16 cellular contexts compared by ENCODE assay signal in genomic region chr4:6808259-6808658, GRCh38. TPM values are rescaled to one million over a fixed set of nuclear protein-coding genes. Genes with fewer than 3 reads are reported as not detected.
DNase-seq lines count a peak whose midpoint lies in the region; ATAC-seq, FAIRE-seq and TF ChIP-seq lines count a peak whose summit lies in the region.
"Had no signal": no experiment of that assay in that cellular context is flagged by ENCODE, and none has a peak within 500 bp of the region (broad histone marks: within the 10 kb centered on the region; RNA-seq: fewer than 3 reads in every experiment).

No MANE protein-coding gene starts in this region.

- peaks cover 95% of the 10 kb centered on the region for H3K79me2 ChIP-seq in K562 (ENCODE audit: control insufficient read depth, insufficient read depth, low read length)

- no TSS peak for BruUV-seq in K562 (replicated peaks; lab: Mats Ljungman, UMichigan)

- intact Hi-C loops in heart right ventricle (cut with DNase I) (no loop called here), cardiac septum (cut with DNase I) (no loop called here), K562 (cut with micrococcal nuclease) (no loop called here), lower lobe of right lung (cut with DNase I) (no loop called here)

- H3K4me3 ChIP-seq in heart right ventricle = no peak overlapping the region
- no peak overlapping the region for H3K4me3 ChIP-seq in K562
- H3K4me3 ChIP-seq in lower lobe of right lung = no peak overlapping the region
- no peak overlapping the region for H3K4me3 ChIP-seq in upper lobe of left lung
- H3K4me3 ChIP-seq: Peyer's patch had no signal

- in situ Hi-C loops in K562 (cut with MboI) = no loop called here

- no peak for TF ChIP-seq RAD21 in K562 (CRISPR knock-in tag; conservative IDR thresholded peaks at IDR 0.05 in 1 of 2, IDR thresholded peaks at IDR 0.05 in 1 of 2)

- no peak for DNase-seq in heart right ventricle
- DNase-seq in cardiac septum (ENCODE audit: low spot score) = no peak
- DNase-seq in K562 (ENCODE audit: extremely low read depth in 1 of 4, low spot score in 3 of 4) = no peak
- DNase-seq in lower lobe of right lung = no peak
- DNase-seq in upper lobe of left lung = no peak
- no peak for DNase-seq in GM10248 (ENCODE audit: extremely low spot score)
- no peak for DNase-seq in inferior parietal cortex (ENCODE audit: extremely low spot score)
- no peak for DNase-seq in effector CD4-positive, alpha-beta T cell
- DNase-seq: BE2C; CD4-positive, alpha-beta memory T cell; NCI-H1105 treated with DMSO at 0.1 percent for 48 hours; NCI-H1694; NCI-H2081 treated with DMSO at 0.1 percent for 48 hours; Peyer's patch had no signal

- H3K4me2 ChIP-seq in K562 (ENCODE audit: insufficient read depth, low read length) = no peak overlapping the region

- FAIRE-seq in K562 (lab: Jason Lieb, UNC) = no peak
- FAIRE-seq: A204.1, GM12892 had no signal

- ATAC-seq in heart right ventricle (peak in 1 of 8 donors; percentile 35), K562 (peak; percentile 69), lower lobe of right lung (no peak), upper lobe of left lung (ENCODE audit: low FRiP score in 2 of 2) (no peak)

- H3K9me1 ChIP-seq in K562 (ENCODE audit: control insufficient read depth, insufficient read depth, low read length) = peaks cover 3% of the 10 kb centered on the region

- POLR2A ChIA-PET in K562 (lab: Yijun Ruan, JAX) (interaction anchor here (3.2 kb wide), 1 partner anchor 12 kb away, joined by 20 read pairs; no protein-coding TSS in a partner anchor), GM10248 (lab: Yijun Ruan, JAX) (no interaction called here)

- H3K9me3 ChIP-seq in heart right ventricle = no peaks in the 10 kb centered on the region
- no peaks in the 10 kb centered on the region for H3K9me3 ChIP-seq in K562 (replicated peaks; ENCODE audit: control insufficient read depth, insufficient read depth, low read depth, low read length)
- no peaks in the 10 kb centered on the region for H3K9me3 ChIP-seq in lower lobe of right lung
- no peaks in the 10 kb centered on the region for H3K9me3 ChIP-seq in upper lobe of left lung
- H3K9me3 ChIP-seq: BE2C, Peyer's patch had no signal

- TF ChIP-seq EP300 in K562 (IDR thresholded peaks at IDR 0.05; ENCODE audit: low read length) (no peak), upper lobe of left lung (IDR thresholded peaks at IDR 0.05) (no peak)

- H2AFZ ChIP-seq in K562 (ENCODE audit: low read depth, low read length) = no peak overlapping the region

- TF ChIP-seq POLR2A in K562 (conservative IDR thresholded peaks at IDR 0.05) = no peak
- TF ChIP-seq POLR2A in upper lobe of left lung (IDR thresholded peaks at IDR 0.05) = no peak

- no peaks in the 10 kb centered on the region for H3K36me3 ChIP-seq in heart right ventricle
- peaks cover 15% of the 10 kb centered on the region; the same call in 2 of the 3 replicates for H3K36me3 ChIP-seq in K562 (ENCODE audit: control insufficient read depth, insufficient read depth, low read length)
- H3K36me3 ChIP-seq in lower lobe of right lung = no peaks in the 10 kb centered on the region
- no peaks in the 10 kb centered on the region for H3K36me3 ChIP-seq in upper lobe of left lung
- H3K36me3 ChIP-seq: BE2C, Peyer's patch had no signal

- whole genome bisulfite sequencing in heart right ventricle, 2 donors = 82 to 85% methylated on average over 2 of the region's 2 CpGs
- 73% methylated on average over 2 of the region's 2 CpGs for WGBS in K562 (ENCODE audit: insufficient coverage, low coverage, missing lambda C conversion rate)
- 96 to 97% methylated on average over 2 of the region's 2 CpGs for WGBS in upper lobe of left lung, 2 donors

- no peak for TF ChIP-seq CTCF in heart right ventricle (IDR thresholded peaks at IDR 0.05)
- TF ChIP-seq CTCF in K562 (IDR thresholded peaks at IDR 0.05 in 2 of 3, conservative IDR thresholded peaks at IDR 0.05 in 1 of 3; ENCODE audit: insufficient read depth in 2 of 3, low read depth in 1 of 3, low read length in 3 of 3) = no peak
- TF ChIP-seq CTCF in lower lobe of right lung (IDR thresholded peaks at IDR 0.05) = no peak
- TF ChIP-seq CTCF in upper lobe of left lung (IDR thresholded peaks at IDR 0.05) = no peak
- TF ChIP-seq CTCF in GM10248 (IDR thresholded peaks at IDR 0.05; ENCODE audit: control extremely low read depth, extremely low read depth, low read depth, missing control alignments) = no peak

- peaks cover 2 to 84% (median 54%) of the 10 kb centered on the region in 9 donors for H3K4me1 ChIP-seq in heart right ventricle
- H3K4me1 ChIP-seq in K562 (replicated peaks in 1 of 2; ENCODE audit: control insufficient read depth in 2 of 2, insufficient read depth in 2 of 2, low read length in 2 of 2) = peaks cover 4 to 38% of the 10 kb centered on the region in 2 experiments; a peak in 4 of 5 replicates
- peaks cover 43% of the 10 kb centered on the region for H3K4me1 ChIP-seq in lower lobe of right lung
- H3K4me1 ChIP-seq in upper lobe of left lung = peaks cover 19 to 27% (median 21%) of the 10 kb centered on the region in 4 donors

- peaks cover 8% of the 10 kb centered on the region; the same call in 1 of the 2 replicates for H4K20me1 ChIP-seq in K562 (replicated peaks; ENCODE audit: control insufficient read depth, insufficient read depth, low read length)

- no peaks in the 10 kb centered on the region for H3K27me3 ChIP-seq in heart right ventricle
- H3K27me3 ChIP-seq in K562 (ENCODE audit: control insufficient read depth in 2 of 2, insufficient read depth in 2 of 2, low read length in 2 of 2) = no peaks in the 10 kb centered on the region
- H3K27me3 ChIP-seq in lower lobe of right lung (ENCODE audit: low read depth) = no peaks in the 10 kb centered on the region
- H3K27me3 ChIP-seq in upper lobe of left lung = no peaks in the 10 kb centered on the region
- H3K27me3 ChIP-seq: BE2C, Peyer's patch had no signal

- CTCF ChIA-PET in K562 (lab: Yijun Ruan, JAX; ENCODE audit: low intra/inter-chr PET ratio) = no interaction called here
- CTCF ChIA-PET in GM10248 (lab: Yijun Ruan, JAX) = interaction anchor here (1.1 to 1.8 kb wide), 2 partner anchors 14 to 18 kb away, joined by 3 to 5 read pairs; no protein-coding TSS in a partner anchor

- H3K9ac ChIP-seq in K562 (ENCODE audit: insufficient read depth in 1 of 2, low read depth in 2 of 2, low read length in 2 of 2) = no peak overlapping the region

- H3K27ac ChIP-seq in heart right ventricle = peak overlapping the region in 7 of 10 donors; percentile 7 to 88 (median 33)
- no peak overlapping the region for H3K27ac ChIP-seq in K562 (ENCODE audit: extremely low read depth, low read depth, low read length)
- H3K27ac ChIP-seq in lower lobe of right lung = peak overlapping the region; percentile 58
- H3K27ac ChIP-seq in upper lobe of left lung = peak overlapping the region; percentile 70 to 81 (median 75)

TF ChIP-seq in K562, 482 proteins besides CTCF, POLR2A, EP300 and RAD21 (continues in another document):
- peak; percentile 56 for TF ChIP-seq MAFG (tag; conservative IDR thresholded peaks at IDR 0.05)
- no peak for TF ChIP-seq TAL1 (IDR thresholded peaks at IDR 0.05)
- TF ChIP-seq L3MBTL2 (IDR thresholded peaks at IDR 0.05) = no peak
- no peak for TF ChIP-seq XRCC5 (IDR thresholded peaks at IDR 0.05; ENCODE audit: low read depth, low read length)
- TF ChIP-seq NFE2 (IDR thresholded peaks at IDR 0.05; ENCODE audit: low read depth) = peak; percentile 48; the same call in 1 of the 2 replicates
- TF ChIP-seq ZNF316 (IDR thresholded peaks at IDR 0.05) = peak; percentile 37; the same call in 1 of the 2 replicates
- 0 out of 2 replicates have a peak, but pooled peaks have one; percentile 31 for TF ChIP-seq KAT7 (CRISPR knock-in tag; IDR thresholded peaks at IDR 0.05; ENCODE audit: borderline replicate concordance)
- TF ChIP-seq LEF1 (IDR thresholded peaks at IDR 0.05) = peak; percentile 35; the same call in 1 of the 2 replicates
- 0 out of 2 replicates have a peak, but pooled peaks have one; percentile 19 for TF ChIP-seq NFE2L1 (tag; IDR thresholded peaks at IDR 0.05; ENCODE audit: borderline replicate concordance, low read depth)
- 0 out of 2 replicates have a peak, but pooled peaks have one; percentile 57 for TF ChIP-seq C11orf30 (IDR thresholded peaks at IDR 0.05; ENCODE audit: low read depth)
- TF ChIP-seq GATAD2A (IDR thresholded peaks at IDR 0.05) = no peak

RNA-seq across cellular contexts. Expression of gene KIAA0232, which starts 25.7 kb away (rescaled TPM):
- 10 to 100 TPM; 63.4 to 89.6 (median 73.5) TPM for total RNA-seq in heart right ventricle
- 10 to 100 TPM; 12.8 to 23.6 TPM for polyA plus RNA-seq in heart right ventricle
- 73.0 TPM for total RNA-seq in cardiac septum
- total RNA-seq in K562 (2011; cell fraction: chromatin; rRNA removed; ENCODE audit: low replicate concordance) = 83.2 and 85.7 TPM in 2 replicates
- 15.8 and 19.9 TPM in 2 replicates for total RNA-seq in K562 (2011; cell fraction: nucleolus; rRNA removed)
- total RNA-seq in K562 (2011; cell fraction: nucleoplasm; rRNA removed) = 25.1 and 27.5 TPM in 2 replicates
- 9.0 and 9.5 TPM in 2 replicates for total RNA-seq in K562 (2014; rRNA removed)
- 16.0 and 18.7 TPM in 2 replicates for total RNA-seq in K562 (2014; rRNA removed; fragmentation: Illumina TruSeq; extraction: Trizol)
- total RNA-seq in K562 (2015; rRNA removed; fragmentation: Illumina TruSeq; extraction: Trizol) = 13.0 and 13.6 TPM in 2 replicates
- total RNA-seq in K562 (2021) = 14.7 TPM in 2 replicates
- polyA plus RNA-seq in K562 (2011; rRNA removed) = 17.4 and 17.9 TPM in 2 replicates
- polyA plus RNA-seq in K562 (2011; cell fraction: cytosol; rRNA removed) = 6.1 and 8.0 TPM in 2 replicates
- 14.6 and 18.0 TPM in 2 replicates for polyA plus RNA-seq in K562 (2011; cell fraction: nucleus; rRNA removed)
- polyA plus RNA-seq in K562 (2012) = 7.9 and 12.6 TPM in 2 replicates
- polyA plus RNA-seq in K562 (2014; fragmentation: Illumina TruSeq; extraction: Trizol) = 11.8 and 13.0 TPM in 2 replicates
- 1 to 10 TPM; 3.5 to 4.2 TPM for polyA plus RNA-seq in K562 (2014; fragmentation: Nextera tagmentation; extraction: Ambion mirVana)
- polyA plus RNA-seq in K562 (2014; rRNA removed) = 10.1 and 11.9 TPM in 2 replicates
- 26.5 and 30.1 TPM in 2 replicates for polyA minus RNA-seq in K562 (2011; rRNA and poly(A)+ RNA removed)
- 7.4 and 10.6 TPM in 2 replicates for polyA minus RNA-seq in K562 (2011; cell fraction: cytosol; rRNA and poly(A)+ RNA removed)
- polyA minus RNA-seq in K562 (2011; cell fraction: nucleus; rRNA and poly(A)+ RNA removed) = 15.9 and 24.1 TPM in 2 replicates
- 28.1 TPM for total RNA-seq in lower lobe of right lung
- 10 to 100 TPM; 22.6 to 45.0 (median 24.4) TPM for total RNA-seq in upper lobe of left lung
